20 cellular contexts compared by ENCODE assay signal in genomic region chr9:108001219-108001618, GRCh38.
DNase-seq lines count a peak whose midpoint lies in the region; ATAC-seq and TF ChIP-seq lines count a peak whose summit lies in the region.
"Had no signal": no experiment of that assay in that cellular context is flagged by ENCODE, and none has a peak within 500 bp of the region (broad histone marks: within the 10 kb centered on the region; RNA-seq: fewer than 3 reads in every experiment).

No MANE protein-coding gene starts in this region.

- H3K27ac Mint-ChIP-seq in GM23338, result no peak overlapping the region
- H3K27ac Mint-ChIP-seq in natural killer cell treated with Interleukin-12 subunit alpha and Interleukin-12 subunit beta and Interleukin-15 and Interleukin-18, amount 100 ng/mL, for 72 hours, result no peak overlapping the region
- H3K27ac Mint-ChIP-seq: CD4-positive, CD25-positive, alpha-beta regulatory T cell had no signal

- intact Hi-C loops in posterior vena cava (cut with DNase I), result no loop called here

- no peaks in the 10 kb centered on the region for H3K4me1 Mint-ChIP-seq in GM23338
- H3K4me1 Mint-ChIP-seq in natural killer cell treated with Interleukin-12 subunit alpha and Interleukin-12 subunit beta and Interleukin-15 and Interleukin-18, amount 100 ng/mL, for 72 hours (ENCODE audit: low read depth in 2 of 2), result no peaks in the 10 kb centered on the region
- H3K4me1 Mint-ChIP-seq: CD4-positive, CD25-positive, alpha-beta regulatory T cell had no signal

- 0 out of 2 replicates have a peak overlapping the region, but pooled peaks have one; percentile 43 for H2AFZ ChIP-seq in GM23338

- H3K27me3 ChIP-seq in GM23338 (ENCODE audit: insufficient read depth), result no peaks in the 10 kb centered on the region
- H3K27me3 ChIP-seq: BLaER1 had no signal

- H3K9me3 Mint-ChIP-seq in GM23338, result no peaks in the 10 kb centered on the region
- peaks cover 6% of the 10 kb centered on the region for H3K9me3 Mint-ChIP-seq in natural killer cell treated with Interleukin-12 subunit alpha and Interleukin-12 subunit beta and Interleukin-15 and Interleukin-18, amount 100 ng/mL, for 72 hours

- no peaks in the 10 kb centered on the region for H3K79me2 ChIP-seq in GM23338 (replicated peaks; ENCODE audit: insufficient read depth)

- no peak overlapping the region for H3K4me3 Mint-ChIP-seq in GM23338
- H3K4me3 Mint-ChIP-seq in natural killer cell treated with Interleukin-12 subunit alpha and Interleukin-12 subunit beta and Interleukin-15 and Interleukin-18, amount 100 ng/mL, for 72 hours, result no peak overlapping the region
- H3K4me3 Mint-ChIP-seq: CD4-positive, CD25-positive, alpha-beta regulatory T cell had no signal

- H3K9me2 ChIP-seq in GM23338 (ENCODE audit: insufficient read depth), result peaks cover 16% of the 10 kb centered on the region; the same call in 1 of the 2 replicates

- H3K4me2 ChIP-seq in GM23338, result no peak overlapping the region
- H3K4me2 ChIP-seq: BLaER1 had no signal

- no peaks in the 10 kb centered on the region for H4K20me1 ChIP-seq in GM23338 (replicated peaks; ENCODE audit: insufficient read depth)
- H4K20me1 ChIP-seq: BLaER1 had no signal

- H3K27me3 Mint-ChIP-seq in GM23338 (ENCODE audit: insufficient read depth, low read depth, poor library complexity), result peaks cover 1% of the 10 kb centered on the region
- no peaks in the 10 kb centered on the region for H3K27me3 Mint-ChIP-seq in natural killer cell treated with Interleukin-12 subunit alpha and Interleukin-12 subunit beta and Interleukin-15 and Interleukin-18, amount 100 ng/mL, for 72 hours
- H3K27me3 Mint-ChIP-seq: CD4-positive, CD25-positive, alpha-beta regulatory T cell had no signal

- H3K27ac ChIP-seq in GM23338 (ENCODE audit: low read depth) (no peak overlapping the region), epithelial cell of prostate (peak overlapping the region; percentile 82)
- H3K27ac ChIP-seq: BLaER1, RWPE1 had no signal

- no peaks in the 10 kb centered on the region for H3K4me1 ChIP-seq in GM23338 (ENCODE audit: insufficient read depth)
- H3K4me1 ChIP-seq: BLaER1 had no signal

- no peak for TF ChIP-seq CTCF in GM23338 (conservative IDR thresholded peaks at IDR 0.05; ENCODE audit: low read depth in 2 of 2)

- no peaks in the 10 kb centered on the region for H3K36me3 Mint-ChIP-seq in GM23338 (ENCODE audit: low read depth)
- H3K36me3 Mint-ChIP-seq in natural killer cell treated with Interleukin-12 subunit alpha and Interleukin-12 subunit beta and Interleukin-15 and Interleukin-18, amount 100 ng/mL, for 72 hours, result no peaks in the 10 kb centered on the region
- H3K36me3 Mint-ChIP-seq: CD4-positive, CD25-positive, alpha-beta regulatory T cell had no signal

- no peaks in the 10 kb centered on the region for H3K36me3 ChIP-seq in GM23338 (ENCODE audit: insufficient read depth)
- H3K36me3 ChIP-seq: BLaER1 had no signal

- H3K4me3 ChIP-seq in GM23338, result no peak overlapping the region
- H3K4me3 ChIP-seq: BLaER1, GM12878, K562 had no signal

- no peaks in the 10 kb centered on the region for H3F3A ChIP-seq in GM23338 (replicated peaks; ENCODE audit: low read depth)

- DNase-seq in GM23338 (ENCODE audit: low spot score) (no peak), SW480 (ENCODE audit: low spot score) (peak; percentile 36), epithelial cell of prostate (ENCODE audit: low read depth, low spot score) (no peak), left kidney (ENCODE audit: low read depth, low spot score) (peak; percentile 78), posterior vena cava (ENCODE audit: low spot score) (no peak), NCI-H1417 treated with DMSO at 0.1 percent for 48 hours (lab: John Stamatoyannopoulos, UW) (no peak), NCI-H2029 (lab: John Stamatoyannopoulos, UW) (no peak)
- DNase-seq in natural killer cell treated with Interleukin-12 subunit alpha and Interleukin-12 subunit beta and Interleukin-15 and Interleukin-18, amount 100 ng/mL, for 72 hours (ENCODE audit: low spot score), result no peak
- DNase-seq: CD4-positive, CD25-positive, alpha-beta regulatory T cell; Kasumi-1; NCI-H1105 treated with DMSO at 0.1 percent for 48 hours; NCI-H2029 treated with DMSO at 0.1 percent for 48 hours; NCI-H2227 treated with DMSO at 0.1 percent for 48 hours; NCI-H69; SHP77 had no signal

- no peak for ATAC-seq in GM23338
- ATAC-seq in natural killer cell treated with Interleukin-12 subunit alpha and Interleukin-12 subunit beta and Interleukin-15 and Interleukin-18, amount 100 ng/mL, for 72 hours, result no peak
- ATAC-seq: GM12878, K562, Panc1 had no signal

TF ChIP-seq in GM23338, 12 proteins besides CTCF, POLR2A, EP300 and RAD21 (continues in another document):
- TF ChIP-seq, protein P1, sequence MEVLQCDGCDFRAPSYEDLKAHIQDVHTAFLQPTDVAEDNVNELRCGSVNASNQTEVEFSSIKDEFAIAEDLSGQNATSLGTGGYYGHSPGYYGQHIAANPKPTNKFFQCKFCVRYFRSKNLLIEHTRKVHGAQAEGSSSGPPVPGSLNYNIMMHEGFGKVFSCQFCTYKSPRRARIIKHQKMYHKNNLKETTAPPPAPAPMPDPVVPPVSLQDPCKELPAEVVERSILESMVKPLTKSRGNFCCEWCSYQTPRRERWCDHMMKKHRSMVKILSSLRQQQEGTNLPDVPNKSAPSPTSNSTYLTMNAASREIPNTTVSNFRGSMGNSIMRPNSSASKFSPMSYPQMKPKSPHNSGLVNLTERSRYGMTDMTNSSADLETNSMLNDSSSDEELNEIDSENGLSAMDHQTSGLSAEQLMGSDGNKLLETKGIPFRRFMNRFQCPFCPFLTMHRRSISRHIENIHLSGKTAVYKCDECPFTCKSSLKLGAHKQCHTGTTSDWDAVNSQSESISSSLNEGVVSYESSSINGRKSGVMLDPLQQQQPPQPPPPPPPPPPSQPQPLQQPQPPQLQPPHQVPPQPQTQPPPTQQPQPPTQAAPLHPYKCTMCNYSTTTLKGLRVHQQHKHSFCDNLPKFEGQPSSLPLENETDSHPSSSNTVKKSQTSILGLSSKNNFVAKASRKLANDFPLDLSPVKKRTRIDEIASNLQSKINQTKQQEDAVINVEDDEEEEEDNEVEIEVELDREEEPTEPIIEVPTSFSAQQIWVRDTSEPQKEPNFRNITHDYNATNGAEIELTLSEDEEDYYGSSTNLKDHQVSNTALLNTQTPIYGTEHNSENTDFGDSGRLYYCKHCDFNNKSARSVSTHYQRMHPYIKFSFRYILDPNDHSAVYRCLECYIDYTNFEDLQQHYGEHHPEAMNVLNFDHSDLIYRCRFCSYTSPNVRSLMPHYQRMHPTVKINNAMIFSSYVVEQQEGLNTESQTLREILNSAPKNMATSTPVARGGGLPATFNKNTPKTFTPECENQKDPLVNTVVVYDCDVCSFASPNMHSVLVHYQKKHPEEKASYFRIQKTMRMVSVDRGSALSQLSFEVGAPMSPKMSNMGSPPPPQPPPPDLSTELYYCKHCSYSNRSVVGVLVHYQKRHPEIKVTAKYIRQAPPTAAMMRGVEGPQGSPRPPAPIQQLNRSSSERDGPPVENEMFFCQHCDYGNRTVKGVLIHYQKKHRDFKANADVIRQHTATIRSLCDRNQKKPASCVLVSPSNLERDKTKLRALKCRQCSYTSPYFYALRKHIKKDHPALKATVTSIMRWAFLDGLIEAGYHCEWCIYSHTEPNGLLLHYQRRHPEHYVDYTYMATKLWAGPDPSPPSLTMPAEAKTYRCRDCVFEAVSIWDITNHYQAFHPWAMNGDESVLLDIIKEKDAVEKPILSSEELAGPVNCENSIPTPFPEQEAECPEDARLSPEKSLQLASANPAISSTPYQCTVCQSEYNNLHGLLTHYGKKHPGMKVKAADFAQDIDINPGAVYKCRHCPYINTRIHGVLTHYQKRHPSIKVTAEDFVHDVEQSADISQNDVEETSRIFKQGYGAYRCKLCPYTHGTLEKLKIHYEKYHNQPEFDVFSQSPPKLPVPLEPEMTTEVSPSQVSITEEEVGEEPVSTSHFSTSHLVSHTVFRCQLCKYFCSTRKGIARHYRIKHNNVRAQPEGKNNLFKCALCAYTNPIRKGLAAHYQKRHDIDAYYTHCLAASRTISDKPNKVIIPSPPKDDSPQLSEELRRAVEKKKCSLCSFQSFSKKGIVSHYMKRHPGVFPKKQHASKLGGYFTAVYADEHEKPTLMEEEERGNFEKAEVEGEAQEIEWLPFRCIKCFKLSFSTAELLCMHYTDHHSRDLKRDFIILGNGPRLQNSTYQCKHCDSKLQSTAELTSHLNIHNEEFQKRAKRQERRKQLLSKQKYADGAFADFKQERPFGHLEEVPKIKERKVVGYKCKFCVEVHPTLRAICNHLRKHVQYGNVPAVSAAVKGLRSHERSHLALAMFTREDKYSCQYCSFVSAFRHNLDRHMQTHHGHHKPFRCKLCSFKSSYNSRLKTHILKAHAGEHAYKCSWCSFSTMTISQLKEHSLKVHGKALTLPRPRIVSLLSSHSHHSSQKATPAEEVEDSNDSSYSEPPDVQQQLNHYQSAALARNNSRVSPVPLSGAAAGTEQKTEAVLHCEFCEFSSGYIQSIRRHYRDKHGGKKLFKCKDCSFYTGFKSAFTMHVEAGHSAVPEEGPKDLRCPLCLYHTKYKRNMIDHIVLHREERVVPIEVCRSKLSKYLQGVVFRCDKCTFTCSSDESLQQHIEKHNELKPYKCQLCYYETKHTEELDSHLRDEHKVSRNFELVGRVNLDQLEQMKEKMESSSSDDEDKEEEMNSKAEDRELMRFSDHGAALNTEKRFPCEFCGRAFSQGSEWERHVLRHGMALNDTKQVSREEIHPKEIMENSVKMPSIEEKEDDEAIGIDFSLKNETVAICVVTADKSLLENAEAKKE (CRISPR knock-in tag; IDR thresholded peaks at IDR 0.05), result no peak
- TF ChIP-seq CREB1 (CRISPR knock-in tag; IDR thresholded peaks at IDR 0.05; ENCODE audit: low read depth), result no peak
- no peak for TF ChIP-seq JUNB (IDR thresholded peaks at IDR 0.05; ENCODE audit: unreplicated experiment)

Comparison
In these comparisons a context has a peak if more than half of its experiments do, and no peak if none do; other contexts are left out.
1. DNase-seq: peak in SW480 (single experiment) and left kidney (single experiment); none in GM23338 (single experiment), epithelial cell of prostate (single experiment), posterior vena cava (single experiment), NCI-H1417 treated with DMSO at 0.1 percent for 48 hours (single experiment), natural killer cell treated with Interleukin-12 subunit alpha and Interleukin-12 subunit beta and Interleukin-15 and Interleukin-18, amount 100 ng/mL, for 72 hours (single experiment) and NCI-H2029 (single experiment).